ENCODE assay signal across 1 cellular context in the genomic region with DNA sequence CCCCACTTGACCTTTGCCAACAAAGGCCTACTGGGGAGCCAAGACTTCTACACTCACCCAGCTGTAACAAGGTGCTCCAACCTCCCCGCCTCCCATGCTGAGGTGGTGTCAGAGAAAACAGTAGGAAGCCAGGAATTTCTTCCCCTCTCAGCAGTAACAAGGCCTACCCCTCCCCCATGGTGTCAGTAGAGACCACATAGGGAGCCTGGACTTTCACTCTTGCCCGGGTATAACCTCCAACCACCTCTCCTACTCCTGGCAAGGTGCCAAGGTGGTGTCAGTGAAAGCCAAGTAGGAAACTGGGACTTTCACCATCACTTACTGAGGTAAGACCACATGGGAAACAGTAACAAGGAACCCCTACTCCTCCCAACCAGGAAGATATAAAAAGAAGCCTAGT.
TF ChIP-seq lines count a peak whose summit lies in the region.

No MANE protein-coding gene starts in this region.

TF ChIP-seq in HEK293, 187 proteins besides CTCF, POLR2A, EP300 and RAD21 (continued from another document):
- TF ChIP-seq, protein P1, sequence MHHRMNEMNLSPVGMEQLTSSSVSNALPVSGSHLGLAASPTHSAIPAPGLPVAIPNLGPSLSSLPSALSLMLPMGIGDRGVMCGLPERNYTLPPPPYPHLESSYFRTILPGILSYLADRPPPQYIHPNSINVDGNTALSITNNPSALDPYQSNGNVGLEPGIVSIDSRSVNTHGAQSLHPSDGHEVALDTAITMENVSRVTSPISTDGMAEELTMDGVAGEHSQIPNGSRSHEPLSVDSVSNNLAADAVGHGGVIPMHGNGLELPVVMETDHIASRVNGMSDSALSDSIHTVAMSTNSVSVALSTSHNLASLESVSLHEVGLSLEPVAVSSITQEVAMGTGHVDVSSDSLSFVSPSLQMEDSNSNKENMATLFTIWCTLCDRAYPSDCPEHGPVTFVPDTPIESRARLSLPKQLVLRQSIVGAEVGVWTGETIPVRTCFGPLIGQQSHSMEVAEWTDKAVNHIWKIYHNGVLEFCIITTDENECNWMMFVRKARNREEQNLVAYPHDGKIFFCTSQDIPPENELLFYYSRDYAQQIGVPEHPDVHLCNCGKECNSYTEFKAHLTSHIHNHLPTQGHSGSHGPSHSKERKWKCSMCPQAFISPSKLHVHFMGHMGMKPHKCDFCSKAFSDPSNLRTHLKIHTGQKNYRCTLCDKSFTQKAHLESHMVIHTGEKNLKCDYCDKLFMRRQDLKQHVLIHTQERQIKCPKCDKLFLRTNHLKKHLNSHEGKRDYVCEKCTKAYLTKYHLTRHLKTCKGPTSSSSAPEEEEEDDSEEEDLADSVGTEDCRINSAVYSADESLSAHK (tag by site-specific recombination; IDR thresholded peaks at IDR 0.05) = no peak
- TF ChIP-seq GLIS1 (tag by site-specific recombination; IDR thresholded peaks at IDR 0.05) = peak; percentile 47; the same call in 1 of the 2 replicates
- TF ChIP-seq ZNF398 (tag by site-specific recombination; IDR thresholded peaks at IDR 0.05) = peak; percentile 43; the same call in 1 of the 2 replicates
- peak; percentile 97 for TF ChIP-seq ZIC2 (tag by site-specific recombination; IDR thresholded peaks at IDR 0.05)
- no peak for TF ChIP-seq ZNF155 (tag by site-specific recombination; IDR thresholded peaks at IDR 0.05)
- peak; percentile 62; the same call in 1 of the 2 replicates for TF ChIP-seq ZNF248 (tag by site-specific recombination; IDR thresholded peaks at IDR 0.05)
- no peak for TF ChIP-seq MZF1 (tag by site-specific recombination; IDR thresholded peaks at IDR 0.05; ENCODE audit: borderline replicate concordance)
- peak; percentile 76 for TF ChIP-seq ZNF830 (tag by site-specific recombination; IDR thresholded peaks at IDR 0.05; ENCODE audit: low read depth)
- TF ChIP-seq ZNF677 (tag by site-specific recombination; IDR thresholded peaks at IDR 0.05) = peak; percentile 27; the same call in 1 of the 2 replicates
- peak; percentile 84 for TF ChIP-seq ZNF624 (tag by site-specific recombination; IDR thresholded peaks at IDR 0.05)
- TF ChIP-seq ZNF571 (tag by site-specific recombination; IDR thresholded peaks at IDR 0.05) = peak; percentile 50; the same call in 1 of the 2 replicates
- TF ChIP-seq ZNF473 (tag by site-specific recombination; IDR thresholded peaks at IDR 0.05) = peak; percentile 80; the same call in 1 of the 2 replicates
- peak; percentile 69 for TF ChIP-seq ZNF350 (tag by site-specific recombination; IDR thresholded peaks at IDR 0.05)
- TF ChIP-seq ZNF423 (tag by site-specific recombination; IDR thresholded peaks at IDR 0.05) = 0 out of 2 replicates have a peak, but pooled peaks have one; percentile 42
- peak; percentile 83 for TF ChIP-seq ZNF660 (tag by site-specific recombination; IDR thresholded peaks at IDR 0.05)
- TF ChIP-seq GLIS2 (tag by site-specific recombination; IDR thresholded peaks at IDR 0.05) = peak; percentile 30; the same call in 1 of the 2 replicates
- 0 out of 2 replicates have a peak, but pooled peaks have one; percentile 40 for TF ChIP-seq ZNF37A (tag by site-specific recombination; IDR thresholded peaks at IDR 0.05)
- TF ChIP-seq ZNF561 (tag by site-specific recombination; IDR thresholded peaks at IDR 0.05; ENCODE audit: borderline replicate concordance) = 0 out of 2 replicates have a peak, but pooled peaks have one; percentile 41
- no peak for TF ChIP-seq GLI2 (tag by site-specific recombination; IDR thresholded peaks at IDR 0.05; ENCODE audit: borderline replicate concordance, low read depth)
- no peak for TF ChIP-seq ZNF302 (tag by site-specific recombination; IDR thresholded peaks at IDR 0.05; ENCODE audit: low read depth)
- no peak for TF ChIP-seq ZNF221 (tag by site-specific recombination; IDR thresholded peaks at IDR 0.05; ENCODE audit: borderline replicate concordance)
- TF ChIP-seq, protein P2, sequence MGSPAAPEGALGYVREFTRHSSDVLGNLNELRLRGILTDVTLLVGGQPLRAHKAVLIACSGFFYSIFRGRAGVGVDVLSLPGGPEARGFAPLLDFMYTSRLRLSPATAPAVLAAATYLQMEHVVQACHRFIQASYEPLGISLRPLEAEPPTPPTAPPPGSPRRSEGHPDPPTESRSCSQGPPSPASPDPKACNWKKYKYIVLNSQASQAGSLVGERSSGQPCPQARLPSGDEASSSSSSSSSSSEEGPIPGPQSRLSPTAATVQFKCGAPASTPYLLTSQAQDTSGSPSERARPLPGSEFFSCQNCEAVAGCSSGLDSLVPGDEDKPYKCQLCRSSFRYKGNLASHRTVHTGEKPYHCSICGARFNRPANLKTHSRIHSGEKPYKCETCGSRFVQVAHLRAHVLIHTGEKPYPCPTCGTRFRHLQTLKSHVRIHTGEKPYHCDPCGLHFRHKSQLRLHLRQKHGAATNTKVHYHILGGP (tag by site-specific recombination; IDR thresholded peaks at IDR 0.05) = 0 out of 2 replicates have a peak, but pooled peaks have one; percentile 26
TF ChIP-seq in HEK293: peak in this region for 20.
